In the genomic region with DNA sequence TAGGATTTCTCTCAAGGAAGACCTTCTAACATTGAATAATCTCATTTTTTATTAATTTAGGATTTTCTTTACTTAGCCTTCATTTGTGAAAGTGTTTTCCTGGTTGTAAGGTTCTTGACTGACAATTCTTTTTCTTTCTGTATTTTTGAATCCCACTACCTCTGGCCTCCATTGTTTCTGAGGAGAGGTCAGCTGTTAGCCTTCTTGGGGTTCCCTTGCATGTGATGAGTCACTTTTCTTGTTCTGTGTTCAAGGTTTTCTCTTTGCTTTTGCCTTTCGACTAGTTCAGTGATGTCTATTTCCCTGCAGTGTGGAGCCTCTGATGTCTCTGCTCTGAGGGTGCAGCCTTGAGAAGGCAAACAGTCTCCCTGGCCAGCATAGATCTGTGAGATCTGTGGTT, we compare ENCODE assay signal across 24 cellular contexts.
"Had no signal": no experiment of that assay in that cellular context is flagged by ENCODE, and none has a peak within 500 bp of the region (broad histone marks: within the 10 kb centered on the region; RNA-seq: fewer than 3 reads in every experiment).

No MANE protein-coding gene starts in this region.

- H3K4me3 ChIP-seq: cardiac muscle cell, MG63, SJSA1 had no signal

- H3K4me3 Mint-ChIP-seq: activated CD8-positive, alpha-beta T cell treated with anti-CD3 and anti-CD28 coated beads for 36 hours; activated naive CD4-positive, alpha-beta T cell treated with anti-CD3 and anti-CD28 coated beads, Interleukin-2, amount 10 ng/mL, durations not matched to agents 7 days and 5 days; activated naive CD8-positive, alpha-beta T cell treated with anti-CD3 and anti-CD28 coated beads for 36 hours; activated T-cell treated with anti-CD3 and anti-CD28 coated beads, Interleukin-2, amount 50 U/mL, for 72 hours; T-helper 2 cell treated with Interferon-gamma antibody and Interleukin-4, amounts not matched to agents 5 μg/mL and 100 μg/mL, for 36 hours had no signal

- ATAC-seq: activated CD8-positive, alpha-beta T cell treated with anti-CD3 and anti-CD28 coated beads for 36 hours; activated T-cell treated with anti-CD3 and anti-CD28 coated beads, Interleukin-2, amount 50 U/mL, for 72 hours; PC-3; SK-N-SH treated with all-trans-retinoic acid at 6 μM for 48 hours had no signal

- H3K4me1 Mint-ChIP-seq: activated naive CD4-positive, alpha-beta T cell treated with anti-CD3 and anti-CD28 coated beads, Interleukin-2, amount 10 ng/mL, durations not matched to agents 7 days and 5 days; activated naive CD8-positive, alpha-beta T cell treated with anti-CD3 and anti-CD28 coated beads for 36 hours had no signal

- H3K9me3 Mint-ChIP-seq: activated naive CD4-positive, alpha-beta T cell treated with anti-CD3 and anti-CD28 coated beads, Interleukin-2, amount 10 ng/mL, durations not matched to agents 7 days and 5 days; T-helper 2 cell treated with Interferon-gamma antibody and Interleukin-4, amounts not matched to agents 5 μg/mL and 100 μg/mL, for 36 hours had no signal

- DNase-seq: activated CD4-positive, alpha-beta T cell treated with anti-CD3 and anti-CD28 coated beads, Interleukin-2, amount 50 U/mL, for 1 hour; activated CD4-positive, CD25-positive, alpha-beta regulatory T cell; activated CD8-positive, alpha-beta memory T cell treated with anti-CD3 and anti-CD28 coated beads, Interleukin-2, amount 50 U/mL, for 4 hours; activated CD8-positive, alpha-beta T cell treated with anti-CD3 and anti-CD28 coated beads for 36 hours; activated gamma-delta T cell treated with Interleukin-2 at 50 U/mL for 16 hours; activated naive CD4-positive, alpha-beta T cell treated with anti-CD3 and anti-CD28 coated beads, Interleukin-2, amount 10 ng/mL, durations not matched to agents 7 days and 5 days; activated naive CD8-positive, alpha-beta T cell treated with anti-CD3 and anti-CD28 coated beads for 36 hours; activated T-cell treated with anti-CD3 and anti-CD28 coated beads, Interleukin-2, amount 50 U/mL, for 72 hours; brain microvascular endothelial cell; MG63; MV-4-11; NCI-H1092 treated with DMSO at 0.1 percent for 48 hours; NCI-H1417 treated with DMSO at 0.1 percent for 48 hours; NCI-H1694 treated with DMSO at 0.1 percent for 48 hours; NCI-H2081; NCI-H510A treated with DMSO at 0.1 percent for 48 hours; PC-3; SHP77; SW 1271 had no signal

- H3K36me3 ChIP-seq: brain microvascular endothelial cell, cardiac muscle cell, MG63, SJSA1 had no signal

- H3K27me3 ChIP-seq: brain microvascular endothelial cell, cardiac muscle cell, MG63, SJSA1 had no signal

- H3K36me3 Mint-ChIP-seq: activated naive CD4-positive, alpha-beta T cell treated with anti-CD3 and anti-CD28 coated beads, Interleukin-2, amount 10 ng/mL, durations not matched to agents 7 days and 5 days; activated naive CD8-positive, alpha-beta T cell treated with anti-CD3 and anti-CD28 coated beads for 36 hours had no signal

- H3K27ac Mint-ChIP-seq: activated CD8-positive, alpha-beta T cell treated with anti-CD3 and anti-CD28 coated beads for 36 hours; activated naive CD4-positive, alpha-beta T cell treated with anti-CD3 and anti-CD28 coated beads, Interleukin-2, amount 10 ng/mL, durations not matched to agents 7 days and 5 days; activated naive CD8-positive, alpha-beta T cell treated with anti-CD3 and anti-CD28 coated beads for 36 hours; activated T-cell treated with anti-CD3 and anti-CD28 coated beads, Interleukin-2, amount 50 U/mL, for 72 hours; activated T-helper 2 cell treated with anti-CD3 and anti-CD28 coated beads, Interferon-gamma antibody, Interleukin-2, Interleukin-4, amounts not matched to agents 10 μg/mL and 5 μg/mL and 100 μg/mL, durations not matched to agents 14 hours and 24 hours and 36 hours; T-helper 2 cell treated with Interferon-gamma antibody and Interleukin-4, amounts not matched to agents 5 μg/mL and 100 μg/mL, for 36 hours had no signal

- H3K27ac ChIP-seq: brain microvascular endothelial cell, cardiac muscle cell, SJSA1 had no signal
